ENCODE assay signal across 1 cellular context in the genomic region with DNA sequence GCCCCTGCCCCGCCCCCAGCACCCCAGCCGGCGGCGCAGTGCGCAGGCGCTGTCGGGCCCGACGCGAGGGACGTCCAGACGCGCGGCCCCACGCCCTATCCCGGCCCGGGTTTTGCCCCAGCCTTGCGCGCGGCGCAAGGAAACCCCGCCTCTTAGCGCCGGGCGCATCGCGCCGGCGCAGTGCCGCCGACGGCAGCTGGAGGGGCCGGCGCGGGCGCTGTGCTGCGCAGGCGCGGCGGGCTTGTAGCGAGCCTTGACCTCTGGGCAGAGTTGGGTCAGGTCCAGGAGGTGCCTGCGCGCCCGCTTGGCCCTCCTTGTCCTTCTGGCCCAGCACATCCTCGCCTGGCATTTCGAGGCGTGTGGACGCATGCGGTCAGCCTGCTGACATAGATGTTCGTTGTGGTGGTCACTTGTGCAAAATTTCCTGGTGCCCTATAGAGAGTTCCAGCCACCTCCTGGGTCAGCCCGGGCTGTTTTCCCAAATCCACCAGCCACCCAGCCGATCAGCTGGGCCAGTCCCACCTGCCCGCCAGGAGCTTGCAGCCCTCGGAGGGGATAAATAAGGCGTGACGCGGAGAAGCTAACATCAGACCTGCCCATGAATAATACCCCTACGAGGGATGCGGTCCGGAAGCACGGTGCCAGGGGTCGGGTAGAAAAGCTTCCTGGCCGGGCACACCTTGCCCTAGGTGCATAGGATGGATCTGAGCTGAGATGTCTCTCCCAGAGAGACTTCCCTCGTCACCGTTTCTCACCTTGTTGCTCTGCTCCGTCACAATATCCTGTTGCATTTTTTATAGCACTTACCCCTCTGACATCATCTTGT.
TF ChIP-seq lines count a peak whose summit lies in the region.

No MANE protein-coding gene starts in this region.

TF ChIP-seq in endothelial cell of umbilical vein, 7 proteins besides CTCF, POLR2A, EP300 and RAD21 (continued from another document):
- TF ChIP-seq GATA2 (IDR thresholded peaks at IDR 0.05; ENCODE audit: insufficient read depth, insufficient read length, low read depth, low read length): no peak
